ENCODE assay signal across 20 cellular contexts in the genomic region with DNA sequence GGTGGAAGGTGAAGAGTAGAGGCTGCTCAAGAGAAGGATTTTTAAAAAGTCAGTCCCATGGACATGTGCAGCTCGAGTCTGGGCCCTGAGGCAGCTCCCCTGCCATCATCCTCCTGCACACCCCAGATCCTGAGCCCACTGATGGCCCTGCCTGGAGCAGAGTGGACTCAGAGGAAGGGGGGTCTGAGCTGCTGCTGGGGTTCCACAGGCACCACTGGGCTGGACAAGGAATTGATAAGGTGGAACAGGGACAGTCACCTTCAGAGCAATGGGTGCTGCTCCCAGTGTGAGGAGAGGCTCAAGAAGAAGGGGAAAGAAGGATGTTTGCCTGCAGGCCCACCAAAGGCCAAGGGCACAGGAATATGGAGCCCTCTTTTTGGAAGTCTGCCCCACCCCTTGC. TPM values are rescaled to one million over a fixed set of nuclear protein-coding genes. Genes with fewer than 3 reads are reported as not detected.
DNase-seq lines count a peak whose midpoint lies in the region; ATAC-seq and TF ChIP-seq lines count a peak whose summit lies in the region.
"Had no signal": no experiment of that assay in that cellular context is flagged by ENCODE, and none has a peak within 500 bp of the region (broad histone marks: within the 10 kb centered on the region; RNA-seq: fewer than 3 reads in every experiment).

No MANE protein-coding gene starts in this region.

- no peak for TF ChIP-seq CTCF in right atrium auricular region (IDR thresholded peaks at IDR 0.05)

- peak; percentile 53 for DNase-seq in activated CD8-positive, alpha-beta memory T cell treated with anti-CD3 and anti-CD28 coated beads for 24 hours
- DNase-seq in activated CD8-positive, alpha-beta memory T cell treated with anti-CD3 and anti-CD28 coated beads, Interleukin-2, amount 50 U/mL, for 48 hours = no peak
- DNase-seq in right atrium auricular region (ENCODE audit: low spot score) = peak; percentile 42
- DNase-seq in left ventricle myocardium superior = no peak
- peak; percentile 18 for DNase-seq in ureter (ENCODE audit: low spot score)
- DNase-seq: AML-193; BE2C; CD4-positive, alpha-beta T cell; CD8-positive, alpha-beta memory T cell; DMS 273 treated with DMSO at 0.1 percent for 48 hours; DMS79 treated with DMSO at 0.1 percent for 48 hours; GF-D8; H9 had no signal

- no peaks in the 10 kb centered on the region for H3K9me3 ChIP-seq in right atrium auricular region
- H3K9me3 ChIP-seq: BE2C; BLaER1 treated with 17β-estradiol and CSF1 and Interleukin-3, amounts not matched to agents 10 nM and 100 nM had no signal

- no peaks in the 10 kb centered on the region for H3K36me3 ChIP-seq in right atrium auricular region
- H3K36me3 ChIP-seq: BE2C; BLaER1 treated with 17β-estradiol and CSF1 and Interleukin-3, amounts not matched to agents 10 nM and 100 nM had no signal

- no peaks in the 10 kb centered on the region for H3K4me1 ChIP-seq in right atrium auricular region
- H3K4me1 ChIP-seq: BE2C had no signal

- H3K4me3 ChIP-seq in right atrium auricular region = no peak overlapping the region
- H3K4me3 ChIP-seq: BLaER1 treated with 17β-estradiol and CSF1 and Interleukin-3, amounts not matched to agents 10 nM and 100 nM; GM23338 had no signal

- ATAC-seq in left ventricle myocardium superior = no peak
- ATAC-seq in HG03159 (IDR thresholded peaks at IDR 0.05; ENCODE audit: unreplicated experiment) = no peak
- ATAC-seq: GM23338, HCT116 had no signal

- H3K27ac ChIP-seq in right atrium auricular region = no peak overlapping the region
- H3K27ac ChIP-seq: 22Rv1; BLaER1 treated with 17β-estradiol and CSF1 and Interleukin-3, amounts not matched to agents 10 nM and 100 nM had no signal

- intact Hi-C loops in left ventricle myocardium superior (cut with micrococcal nuclease) = no loop called here

- peaks cover 0 to 6% of the 10 kb centered on the region in 2 donors for H3K27me3 ChIP-seq in right atrium auricular region

RNA-seq across cellular contexts. Expression of a gene that starts 6.2 kb away (rescaled TPM):
- total RNA-seq in right atrium auricular region (1 to 10 TPM in 1 of 2 donors, under 1 TPM in 1; 0.82 to 2.4 TPM), left ventricle myocardium superior (0.84 TPM), ureter (3.0 TPM)
- total RNA-seq: GM23338, H9 had no signal

RNA-seq across cellular contexts. Expression of a gene that starts 15.7 kb away (rescaled TPM):
- total RNA-seq in right atrium auricular region (under 1 TPM; 0.11 to 0.31 TPM), left ventricle myocardium superior (0.17 TPM), ureter (2.5 TPM)
- total RNA-seq: G401 had no signal

RNA-seq across cellular contexts. Expression of a gene that starts 25.1 kb away (rescaled TPM):
- total RNA-seq in right atrium auricular region (1 to 10 TPM; 1.5 to 1.6 TPM), left ventricle myocardium superior (0.32 TPM), ureter (5.2 TPM)
- total RNA-seq: CD4-positive, alpha-beta T cell; CD8-positive, alpha-beta memory T cell; G401; GM23338; H4; H9 had no signal

RNA-seq across cellular contexts. Expression of a gene that starts 50.1 kb away (rescaled TPM):
- total RNA-seq in right atrium auricular region (1 to 10 TPM in 1 of 2 donors, under 1 TPM in 1; 0.52 to 4.3 TPM), left ventricle myocardium superior (0.79 TPM), ureter (5.5 TPM)
- total RNA-seq: CD4-positive, alpha-beta T cell; CD8-positive, alpha-beta memory T cell; G401; GM23338; H4; H9 had no signal

Comparison
In these comparisons a context has a peak if more than half of its experiments do, and no peak if none do; other contexts are left out.
1. DNase-seq: peak in activated CD8-positive, alpha-beta memory T cell treated with anti-CD3 and anti-CD28 coated beads for 24 hours (single experiment), right atrium auricular region (single experiment) and ureter (single experiment); none in activated CD8-positive, alpha-beta memory T cell treated with anti-CD3 and anti-CD28 coated beads, Interleukin-2, amount 50 U/mL, for 48 hours (single experiment) and left ventricle myocardium superior (single experiment).